Comparison of ENCODE assay signal across 10 cellular contexts in genomic region chr2:174750923-174751441, GRCh38. TPM values are rescaled to one million over a fixed set of nuclear protein-coding genes. Genes with fewer than 3 reads are reported as not detected.
DNase-seq lines count a peak whose midpoint lies in the region; ATAC-seq lines count a peak whose summit lies in the region.
"Had no signal": no experiment of that assay in that cellular context is flagged by ENCODE, and none has a peak within 500 bp of the region (broad histone marks: within the 10 kb centered on the region; RNA-seq: fewer than 3 reads in every experiment).

No MANE protein-coding gene starts in this region.

- H2AFZ ChIP-seq in Karpas-422 (ENCODE audit: low read length), result no peak overlapping the region

- peaks cover 4% of the 10 kb centered on the region for H3K4me1 ChIP-seq in Karpas-422 (ENCODE audit: low read length)

- H3K4me2 ChIP-seq in Karpas-422 (ENCODE audit: low read depth, low read length, poor library complexity, severe bottlenecking), result no peak overlapping the region

- H3K36me3 Mint-ChIP-seq in activated T-cell treated with anti-CD3 and anti-CD28 coated beads, Interleukin-2, amount 50 U/mL, for 72 hours (ENCODE audit: insufficient read depth in 2 of 2), result no peaks in the 10 kb centered on the region

- H3K9ac ChIP-seq in Karpas-422 (ENCODE audit: low read length), result no peak overlapping the region

- no peaks in the 10 kb centered on the region for H3K27me3 ChIP-seq in Karpas-422 (ENCODE audit: low read length)
- H3K27me3 ChIP-seq: cardiac muscle cell had no signal

- H3K9me3 ChIP-seq in Karpas-422 (ENCODE audit: low read length), result no peaks in the 10 kb centered on the region

- ATAC-seq in GM19438 (IDR thresholded peaks at IDR 0.05; ENCODE audit: low read depth, unreplicated experiment) (peak; percentile 41), HG03196 (IDR thresholded peaks at IDR 0.05; ENCODE audit: unreplicated experiment) (peak; percentile 48)
- peak; percentile 20 to 25 for ATAC-seq in activated T-cell treated with anti-CD3 and anti-CD28 coated beads, Interleukin-2, amount 50 U/mL, for 72 hours (replicated peaks in 1 of 2)

- H3K27ac ChIP-seq in Karpas-422 (ENCODE audit: low read length), result no peak overlapping the region
- H3K27ac ChIP-seq: cardiac muscle cell had no signal

- H3K4me1 Mint-ChIP-seq in activated T-cell treated with anti-CD3 and anti-CD28 coated beads, Interleukin-2, amount 50 U/mL, for 72 hours (ENCODE audit: low read depth), result peaks cover 49% of the 10 kb centered on the region

- H3K4me3 Mint-ChIP-seq in activated T-cell treated with anti-CD3 and anti-CD28 coated beads, Interleukin-2, amount 50 U/mL, for 72 hours, result peak overlapping the region; percentile 42 to 52

- H3K27ac Mint-ChIP-seq in activated T-cell treated with anti-CD3 and anti-CD28 coated beads, Interleukin-2, amount 50 U/mL, for 72 hours, result no peak overlapping the region

- no peaks in the 10 kb centered on the region for H3K79me2 ChIP-seq in Karpas-422 (ENCODE audit: low read length)

- no peaks in the 10 kb centered on the region for H3K9me2 ChIP-seq in Karpas-422 (replicated peaks; ENCODE audit: insufficient read depth, low read length)

- H3K27me3 Mint-ChIP-seq in activated T-cell treated with anti-CD3 and anti-CD28 coated beads, Interleukin-2, amount 50 U/mL, for 72 hours (ENCODE audit: low read depth), result peaks cover 7% of the 10 kb centered on the region

- H3K4me3 ChIP-seq in Karpas-422 (ENCODE audit: low read length), result no peak overlapping the region
- H3K4me3 ChIP-seq: cardiac muscle cell had no signal

- DNase-seq in CD1c-positive myeloid dendritic cell (ENCODE audit: extremely low spot score) (peak; percentile 45), amygdala (lab: John Stamatoyannopoulos, UW) (no peak), hippocampal formation (lab: John Stamatoyannopoulos, UW) (no peak), NCI-H146 (lab: John Stamatoyannopoulos, UW) (no peak), Karpas-422 (no peak)
- peak; percentile 37 to 53 for DNase-seq in activated T-cell treated with anti-CD3 and anti-CD28 coated beads, Interleukin-2, amount 50 U/mL, for 72 hours
- DNase-seq: NCI-H774 had no signal

- H3K36me3 ChIP-seq in Karpas-422 (ENCODE audit: insufficient read depth, low read length), result no peaks in the 10 kb centered on the region
- H3K36me3 ChIP-seq: cardiac muscle cell had no signal

- H3K9me3 Mint-ChIP-seq in activated T-cell treated with anti-CD3 and anti-CD28 coated beads, Interleukin-2, amount 50 U/mL, for 72 hours, result no peaks in the 10 kb centered on the region

- H4K20me1 ChIP-seq in Karpas-422 (ENCODE audit: insufficient read depth, low read depth, low read length), result no peaks in the 10 kb centered on the region

RNA-seq across cellular contexts. Expression of gene CHRNA1, which starts 13.3 kb away (rescaled TPM):
- total RNA-seq in activated T-cell treated with anti-CD3 and anti-CD28 coated beads, Interleukin-2, amount 50 U/mL, for 72 hours, result not detected
- not detected in 2 replicates for total RNA-seq in Karpas-422 (2014; rRNA removed; shearing (Covaris generic); ENCODE audit: low replicate concordance)

Comparison
In these comparisons a context has a peak if more than half of its experiments do, and no peak if none do; other contexts are left out.
1. DNase-seq: peak in CD1c-positive myeloid dendritic cell (single experiment) and activated T-cell treated with anti-CD3 and anti-CD28 coated beads, Interleukin-2, amount 50 U/mL, for 72 hours (2 of 2); none in amygdala (0 of 56), hippocampal formation (0 of 2), NCI-H146 (single experiment) and Karpas-422 (single experiment).
2. Peak in every context shown above with its lines, with median percentiles within 50 percentile points of each other: ATAC-seq.